Comparison of ENCODE assay signal across 8 cellular contexts in genomic region chr7:116809636-116810266, GRCh38. TPM values are rescaled to one million over a fixed set of nuclear protein-coding genes. Genes with fewer than 3 reads are reported as not detected.
DNase-seq lines count a peak whose midpoint lies in the region; ATAC-seq, FAIRE-seq and TF ChIP-seq lines count a peak whose summit lies in the region.

No MANE protein-coding gene starts in this region.

- no peaks in the 10 kb centered on the region for H3K36me3 ChIP-seq in GM12878 (ENCODE audit: control insufficient read depth in 2 of 2, insufficient read depth in 2 of 2, low read length in 1 of 2)

- TF ChIP-seq POLR2A in GM12878 (IDR thresholded peaks at IDR 0.05; ENCODE audit: low read depth, low read length), result no peak

- whole genome bisulfite sequencing in GM12878 (ENCODE audit: insufficient coverage, insufficient replicate concordance, low lambda C conversion rate, missing lambda C conversion rate), result 90% methylated on average over 1 of the region's 1 CpG

- ATAC-seq in HG03432 (IDR thresholded peaks at IDR 0.05; ENCODE audit: unreplicated experiment) (peak; percentile 70), GM12878 (peak; percentile 92), HG02884 (IDR thresholded peaks at IDR 0.05; ENCODE audit: unreplicated experiment) (no peak)

- RAD21 ChIA-PET in GM12878 (lab: Charles Lee; ENCODE audit: unreplicated experiment), result interaction anchor here (1.2 kb wide), 1 partner anchor 221 kb away, joined by 3 read pairs; no protein-coding TSS in a partner anchor

- TF ChIP-seq CTCF in GM13977 (IDR thresholded peaks at IDR 0.05; ENCODE audit: extremely low read depth, insufficient read depth, missing control alignments) (peak; percentile 59), GM12878 (IDR thresholded peaks at IDR 0.05 in 2 of 3, conservative IDR thresholded peaks at IDR 0.05 in 1 of 3; ENCODE audit: control insufficient read depth in 2 of 3, extremely low read depth in 1 of 3, insufficient read depth in 1 of 3, low read depth in 3 of 3, low read length in 3 of 3) (peak; percentile 49 to 75 (median 56); a peak in 5 of 6 replicates)

- no peaks in the 10 kb centered on the region for H3K79me2 ChIP-seq in GM12878 (ENCODE audit: control insufficient read depth, insufficient read depth, low read length)

- no peaks in the 10 kb centered on the region; a peak in 1 of 4 replicates for H3K27me3 ChIP-seq in GM12878 (replicated peaks in 1 of 2; ENCODE audit: control insufficient read depth in 2 of 2, insufficient read depth in 2 of 2, low read length in 1 of 2)

- no peak overlapping the region for H3K4me3 ChIP-seq in GM12878

- peak; percentile 76 for FAIRE-seq in GM12878 (lab: Jason Lieb, UNC)

- H3K27ac ChIP-seq in GM12878 (ENCODE audit: control insufficient read depth, insufficient read depth), result no peak overlapping the region

- no peak overlapping the region for H2AFZ ChIP-seq in GM12878 (ENCODE audit: control insufficient read depth, low read depth, low read length)

- TF ChIP-seq EP300 in GM12878 (IDR thresholded peaks at IDR 0.05; ENCODE audit: borderline replicate concordance in 1 of 2, control insufficient read depth in 1 of 2, low read depth in 2 of 2, low read length in 2 of 2), result no peak

- no peak overlapping the region for H3K9ac ChIP-seq in GM12878 (ENCODE audit: control insufficient read depth, insufficient read depth, low read length)

- H3K4me2 ChIP-seq in GM12878 (ENCODE audit: control insufficient read depth, insufficient read depth), result no peak overlapping the region

- DNase-seq in AG20443 (ENCODE audit: low spot score), result peak; percentile 54
- DNase-seq in GM13977 (ENCODE audit: low spot score), result peak; percentile 40
- DNase-seq in NCI-H524 treated with DMSO at 0.1 percent for 48 hours (lab: John Stamatoyannopoulos, UW), result peak; percentile 26
- no peak for DNase-seq in GM12878 (ENCODE audit: low read depth, low spot score)
- DNase-seq in iPS DF 19.7 (ENCODE audit: low read depth, low spot score), result peak; percentile 40
- DNase-seq in smooth muscle cell of the brain vasculature (ENCODE audit: low read depth, low spot score), result peak; percentile 40

- TF ChIP-seq RAD21 in GM12878 (IDR thresholded peaks at IDR 0.05; ENCODE audit: insufficient read depth, low read depth, low read length), result peak; percentile 82

- no peaks in the 10 kb centered on the region for H4K20me1 ChIP-seq in GM12878 (ENCODE audit: control insufficient read depth, insufficient read depth)

- POLR2A ChIA-PET in GM12878 (lab: Charles Lee), result no interaction called here

- H3K9me3 ChIP-seq in GM12878 (replicated peaks; ENCODE audit: control insufficient read depth, insufficient read depth, low read length), result no peaks in the 10 kb centered on the region

- intact Hi-C loops in GM12878 (cut with micrococcal nuclease; ENCODE audit: unreplicated experiment), result loop anchor here (1.0 to 5.0 kb wide), 4 partner anchors 138 to 637 kb away; no protein-coding TSS in a partner anchor

- H3K4me1 ChIP-seq in GM12878 (ENCODE audit: control insufficient read depth, insufficient read depth, low read length), result no peaks in the 10 kb centered on the region

- SMC1A ChIA-PET in GM12878 (lab: Charles Lee; ENCODE audit: uncharacterized antibody, unreplicated experiment), result interaction anchor here (0.7 to 2.4 kb wide), 3 partner anchors 11 to 551 kb away, joined by 3 to 11 read pairs (median 3); no protein-coding TSS in a partner anchor

- in situ Hi-C loops in GM13977 (cut with MboI; ENCODE audit: low pct_unique_long_range_greater_than_20kb, low sequenced_read_pairs, unreplicated experiment) (loop anchor here (10.0 to 25.0 kb wide), 4 partner anchors 135 to 647 kb away; partner anchors contain the start of gene MET), GM12878 (cut with MboI) (loop anchor here (5.0 to 10.0 kb wide), 3 partner anchors 212 to 635 kb away; no protein-coding TSS in a partner anchor)

- no TSS peak for BruUV-seq in GM12878 (replicated peaks; lab: Mats Ljungman, UMichigan)

- CTCF ChIA-PET in GM12878 (lab: Yijun Ruan, JAX), result interaction anchor here (0.6 to 10.0 kb wide), 7 partner anchors 9 to 1553 kb away, joined by 3 to 118 read pairs (median 3); no protein-coding TSS in a partner anchor

TF ChIP-seq in GM12878, 131 proteins besides CTCF, POLR2A, EP300 and RAD21:
- TF ChIP-seq RB1 (IDR thresholded peaks at IDR 0.05; ENCODE audit: borderline replicate concordance) (0 out of 2 replicates have a peak, but pooled peaks have one; percentile 21), MXI1 (IDR thresholded peaks at IDR 0.05; ENCODE audit: low read depth, low read length) (no peak), RFX5 (IDR thresholded peaks at IDR 0.05; ENCODE audit: low read depth, low read length) (no peak), POLR2AphosphoS2 (IDR thresholded peaks at IDR 0.05; ENCODE audit: low read depth, low read length) (no peak), ZNF24 (IDR thresholded peaks at IDR 0.05) (0 out of 2 replicates have a peak, but pooled peaks have one; percentile 27), SMC3 (IDR thresholded peaks at IDR 0.05; ENCODE audit: borderline replicate concordance, low read length) (peak; percentile 66; the same call in 1 of the 2 replicates)

RNA-seq across cellular contexts. Expression of gene CAPZA2, which starts 52.6 kb away (rescaled TPM):
- 99.2 and 113 TPM in 2 replicates for total RNA-seq in GM12878 (2013; cell fraction: nucleolus; rRNA removed)
- total RNA-seq in GM12878 (2014; rRNA removed) (50.0 and 72.9 TPM in 2 replicates), GM12878 (2014; rRNA removed; fragmentation: Illumina TruSeq; extraction: Trizol) (104 and 108 TPM in 2 replicates), GM12878 (2021) (126 and 135 TPM in 2 replicates)
- polyA plus RNA-seq in GM12878 (2011; ENCODE audit: low read depth), result 38.7 TPM
- polyA plus RNA-seq in GM12878 (2011; rRNA removed) (103 and 186 TPM in 2 replicates), GM12878 (2014; fragmentation: Illumina TruSeq; extraction: Trizol) (100.0 and 103 TPM in 2 replicates), GM12878 (2014; fragmentation: Nextera tagmentation; extraction: Ambion mirVana) (100 to 1,000 TPM; 159 to 379 TPM), GM12878 (2014; rRNA removed) (42.9 and 58.2 TPM in 2 replicates), GM12878 (2016; fragmentation: Nextera tagmentation; extraction: Ambion mirVana) (100 to 1,000 TPM; 172 to 176 TPM)
- polyA plus RNA-seq in GM12878 (2011; cell fraction: cytosol; rRNA removed), result 21.6 and 23.2 TPM in 2 replicates
- polyA plus RNA-seq in GM12878 (2011; cell fraction: nucleus; rRNA removed), result 24.9 and 25.1 TPM in 2 replicates
- 50.2 and 59.7 TPM in 2 replicates for polyA plus RNA-seq in GM12878 (2012)
- 46.4 and 58.7 TPM in 2 replicates for polyA minus RNA-seq in GM12878 (2011; rRNA and poly(A)+ RNA removed)
- polyA minus RNA-seq in GM12878 (2011; cell fraction: cytosol; rRNA and poly(A)+ RNA removed), result 22.6 and 22.9 TPM in 2 replicates
- polyA minus RNA-seq in GM12878 (2011; cell fraction: nucleus; rRNA and poly(A)+ RNA removed), result 38.0 and 58.4 TPM in 2 replicates
